ENCODE assay signal across 26 cellular contexts in genomic region chr20:24958506-24959385, GRCh38. TPM values are rescaled to one million over a fixed set of nuclear protein-coding genes. Genes with fewer than 3 reads are reported as not detected.
DNase-seq lines count a peak whose midpoint lies in the region; ATAC-seq and TF ChIP-seq lines count a peak whose summit lies in the region.
"Had no signal": no experiment of that assay in that cellular context is flagged by ENCODE, and none has a peak within 500 bp of the region (broad histone marks: within the 10 kb centered on the region; RNA-seq: fewer than 3 reads in every experiment).

No MANE protein-coding gene starts in this region.

- TF ChIP-seq CTCF in CD4-positive, alpha-beta T cell (IDR thresholded peaks at IDR 0.05) = no peak
- no peak for TF ChIP-seq CTCF in H9 (conservative IDR thresholded peaks at IDR 0.05)
- no peak for TF ChIP-seq CTCF in chondrocyte (IDR thresholded peaks at IDR 0.05)
- no peak for TF ChIP-seq CTCF in nephron progenitor cell (IDR thresholded peaks at IDR 0.05)
- no peak for TF ChIP-seq CTCF in uterus (IDR thresholded peaks at IDR 0.05)

- H2BK12ac ChIP-seq in H9 (ENCODE audit: insufficient read length, low read depth, low read length) = no peak overlapping the region

- no peak for ATAC-seq in CD4-positive, alpha-beta T cell (ENCODE audit: poor library complexity)
- ATAC-seq in GM19023 (IDR thresholded peaks at IDR 0.05; ENCODE audit: unreplicated experiment) = no peak
- ATAC-seq: gastroesophageal sphincter, Panc1, WTC11 had no signal

- H4K20me1 ChIP-seq in H9 (ENCODE audit: control insufficient read depth, insufficient read depth, insufficient read length) = no peaks in the 10 kb centered on the region

- H2AK5ac ChIP-seq in H9 (ENCODE audit: insufficient read length, low read length) = no peak overlapping the region

- no peak overlapping the region for H4K91ac ChIP-seq in H9 (ENCODE audit: insufficient read length, low read depth, low read length)

- no peak overlapping the region for H3K9ac ChIP-seq in H9 (ENCODE audit: extremely low read depth, insufficient read length, low read length)

- peaks cover 11% of the 10 kb centered on the region for H3K4me1 Mint-ChIP-seq in CD4-positive, alpha-beta T cell (ENCODE audit: low read depth)
- H3K4me1 Mint-ChIP-seq in H9 = peaks cover 4 to 10% of the 10 kb centered on the region in 2 experiments
- H3K4me1 Mint-ChIP-seq in chondrocyte (ENCODE audit: low read depth) = no peaks in the 10 kb centered on the region
- H3K4me1 Mint-ChIP-seq in nephron progenitor cell = peaks cover 8% of the 10 kb centered on the region

- no peak overlapping the region for H3K23ac ChIP-seq in H9 (ENCODE audit: insufficient read length, low read depth, low read length)

- no peak overlapping the region for H3K56ac ChIP-seq in H9 (ENCODE audit: insufficient read length, low read depth, low read length)

- H2BK5ac ChIP-seq in H9 (ENCODE audit: insufficient read length, low read length) = no peak overlapping the region

- no peak overlapping the region for H3K4me3 Mint-ChIP-seq in CD4-positive, alpha-beta T cell
- H3K4me3 Mint-ChIP-seq in H9 (no peak overlapping the region), chondrocyte (ENCODE audit: unreplicated experiment) (no peak overlapping the region), nephron progenitor cell (no peak overlapping the region)
- H3K4me3 Mint-ChIP-seq: nephron; T-helper 1 cell treated with Interleukin-12 subunit alpha and Interleukin-12 subunit beta and Interleukin-4 antibody, amounts not matched to agents 30 μg/mL and 1 μg/mL, for 36 hours; WTC11 had no signal

- peak in 1 of 10 experiments; percentile 23 for DNase-seq in CD4-positive, alpha-beta T cell
- peak; percentile 8 for DNase-seq in H9
- peak; percentile 67 for DNase-seq in chondrocyte (ENCODE audit: low spot score)
- no peak for DNase-seq in nephron progenitor cell
- no peak for DNase-seq in uterus
- DNase-seq in midbrain (lab: John Stamatoyannopoulos, UW) = no peak
- no peak for DNase-seq in GOT3 (lab: John Stamatoyannopoulos, UW)
- DNase-seq: Kasumi-1; kidney glomerular epithelial cell; mesenchymal stem cell; NCI-H1105; NCI-H2029 treated with DMSO at 0.1 percent for 48 hours; NCI-H345; stimulated activated naive CD4-positive, alpha-beta T cell treated with Interleukin-2 at 50 U/mL for 16 hours; thyroid gland had no signal

- H3T11ph ChIP-seq in H9 (ENCODE audit: low read length) = no peak overlapping the region

- no peaks in the 10 kb centered on the region for H3K79me2 ChIP-seq in H9 (ENCODE audit: insufficient read depth, low read length)

- no peaks in the 10 kb centered on the region for H3K9me3 ChIP-seq in CD4-positive, alpha-beta T cell (ENCODE audit: control insufficient read depth, low read length)
- H3K9me3 ChIP-seq in H9 (ENCODE audit: control insufficient read depth, low read depth, low read length) = no peaks in the 10 kb centered on the region
- H3K9me3 ChIP-seq in uterus = no peaks in the 10 kb centered on the region
- H3K9me3 ChIP-seq: adrenal gland, gastroesophageal sphincter, SJSA1, thyroid gland had no signal

- CTCF ChIA-PET in CD4-positive, alpha-beta T cell (lab: Charles Lee) = no interaction called here

- no peaks in the 10 kb centered on the region for H3K27me3 Mint-ChIP-seq in CD4-positive, alpha-beta T cell
- H3K27me3 Mint-ChIP-seq in H9 (ENCODE audit: low read depth) = no peaks in the 10 kb centered on the region
- H3K27me3 Mint-ChIP-seq in chondrocyte (ENCODE audit: low read depth) = no peaks in the 10 kb centered on the region
- no peaks in the 10 kb centered on the region for H3K27me3 Mint-ChIP-seq in nephron progenitor cell (ENCODE audit: low read depth, poor library complexity)
- H3K27me3 Mint-ChIP-seq: progenitor cell of endocrine pancreas had no signal

- peaks cover 57% of the 10 kb centered on the region for H3K36me3 Mint-ChIP-seq in CD4-positive, alpha-beta T cell (ENCODE audit: low read depth)
- H3K36me3 Mint-ChIP-seq in H9 (ENCODE audit: insufficient read depth in 1 of 3, low read depth in 3 of 3) = peaks cover 15 to 29% (median 16%) of the 10 kb centered on the region in 3 experiments; a peak in 6 of 7 replicates
- H3K36me3 Mint-ChIP-seq in chondrocyte (ENCODE audit: low read depth) = peaks cover 18% of the 10 kb centered on the region
- H3K36me3 Mint-ChIP-seq in nephron progenitor cell (ENCODE audit: low read depth) = peaks cover 21% of the 10 kb centered on the region

- no peak overlapping the region for H4K8ac ChIP-seq in H9 (replicated peaks; ENCODE audit: insufficient read length, low read depth, low read length)

- no peak overlapping the region for H3K4ac ChIP-seq in H9 (ENCODE audit: low read depth, low read length)

- no CpG with 5 or more reads among the region's 20 CpGs for WGBS in H9 (ENCODE audit: extremely low coverage, insufficient read length, low lambda C conversion rate)

- H3K79me1 ChIP-seq in H9 (ENCODE audit: insufficient read depth, low read depth, low read length, poor library complexity, severe bottlenecking) = no peaks in the 10 kb centered on the region

- no peak overlapping the region for H2AFZ ChIP-seq in H9 (ENCODE audit: low read length)

- no peak overlapping the region for H3K4me3 ChIP-seq in uterus
- H3K4me3 ChIP-seq: adrenal gland, gastroesophageal sphincter, SJSA1, thyroid gland had no signal

- H3K18ac ChIP-seq in H9 (ENCODE audit: insufficient read length, low read depth, low read length) = no peak overlapping the region

- no peak overlapping the region for H2BK120ac ChIP-seq in H9 (ENCODE audit: low read depth, low read length, poor library complexity, severe bottlenecking)

- no peak overlapping the region for H2BK15ac ChIP-seq in H9 (ENCODE audit: low read depth, low read length)

- no peak overlapping the region for H2BK20ac ChIP-seq in H9 (ENCODE audit: low read depth, low read length, poor library complexity, severe bottlenecking)

- H3K27ac ChIP-seq in CD4-positive, alpha-beta T cell (ENCODE audit: low read depth, low read length) = peak overlapping the region; percentile 29
- H3K27ac ChIP-seq in H9 (ENCODE audit: insufficient read length, low read depth, low read length) (no peak overlapping the region), uterus (no peak overlapping the region)
- H3K27ac ChIP-seq: adrenal gland, gastroesophageal sphincter, SJSA1, thyroid gland had no signal

- no peaks in the 10 kb centered on the region for H3K27me3 ChIP-seq in CD4-positive, alpha-beta T cell (ENCODE audit: control insufficient read depth, insufficient read depth, low read length)
- H3K27me3 ChIP-seq in H9 (ENCODE audit: insufficient read depth, low read length) (no peaks in the 10 kb centered on the region), uterus (no peaks in the 10 kb centered on the region)
- H3K27me3 ChIP-seq: adrenal gland, gastroesophageal sphincter, SJSA1, thyroid gland had no signal

- intact Hi-C loops in CD4-positive, alpha-beta T cell (cut with DNase I, micrococcal nuclease) = no loop called here
- intact Hi-C loops in uterus (cut with DNase I; ENCODE audit: low total_unique reads) = no loop called here

- POLR2A ChIA-PET in CD4-positive, alpha-beta T cell (lab: Charles Lee) = no interaction called here

- no peak overlapping the region for H4K5ac ChIP-seq in H9 (ENCODE audit: insufficient read length, low read depth, low read length)

- no peak overlapping the region for H3K27ac Mint-ChIP-seq in CD4-positive, alpha-beta T cell
- H3K27ac Mint-ChIP-seq in H9 (0 out of 7 replicates have a peak overlapping the region, but pooled peaks of 1 of the 3 experiments have one; percentile 22), chondrocyte (ENCODE audit: unreplicated experiment) (no peak overlapping the region), nephron progenitor cell (peak overlapping the region; percentile 57)
- H3K27ac Mint-ChIP-seq: nephron; progenitor cell of endocrine pancreas; T-helper 1 cell treated with Interleukin-12 subunit alpha and Interleukin-12 subunit beta and Interleukin-4 antibody, amounts not matched to agents 30 μg/mL and 1 μg/mL, for 36 hours; WTC11 had no signal

- H3K36me3 ChIP-seq in uterus = no peaks in the 10 kb centered on the region

- H3K9me3 Mint-ChIP-seq in CD4-positive, alpha-beta T cell = no peaks in the 10 kb centered on the region
- no peaks in the 10 kb centered on the region; a peak in 1 of 5 replicates for H3K9me3 Mint-ChIP-seq in H9
- H3K9me3 Mint-ChIP-seq in chondrocyte (ENCODE audit: low read depth) = no peaks in the 10 kb centered on the region
- H3K9me3 Mint-ChIP-seq in nephron progenitor cell = no peaks in the 10 kb centered on the region
- H3K9me3 Mint-ChIP-seq: nephron; T-helper 1 cell treated with Interleukin-12 subunit alpha and Interleukin-12 subunit beta and Interleukin-4 antibody, amounts not matched to agents 30 μg/mL and 1 μg/mL, for 36 hours; WTC11 had no signal

- no peak overlapping the region for H3K14ac ChIP-seq in H9 (ENCODE audit: insufficient read depth, low read length)

- H3K4me1 ChIP-seq in H9 (ENCODE audit: insufficient read depth, low read length) = no peaks in the 10 kb centered on the region
- H3K4me1 ChIP-seq in uterus = no peaks in the 10 kb centered on the region
- H3K4me1 ChIP-seq: adrenal gland, gastroesophageal sphincter, SJSA1 had no signal

- H3K4me2 ChIP-seq in H9 (ENCODE audit: insufficient read depth, insufficient read length, low read length) = no peak overlapping the region

- no peaks in the 10 kb centered on the region for H3K23me2 ChIP-seq in H9 (ENCODE audit: insufficient read length, low read depth, low read length, poor library complexity, severe bottlenecking)

- no peak for TF ChIP-seq POLR2A in uterus (IDR thresholded peaks at IDR 0.05)

RNA-seq across cellular contexts. Expression of gene CST7, which starts 9.7 kb away (rescaled TPM):
- total RNA-seq in CD4-positive, alpha-beta T cell = 1 to 10 TPM; 3.2 to 4.4 TPM
- total RNA-seq in H9 (2021) = not detected in 2 replicates
- total RNA-seq in chondrocyte = not detected in 3 replicates
- total RNA-seq in uterus = 1 to 10 TPM in 2 of 4 donors, under 1 TPM in 1, not detected in 1; 0.97 to 1.8 (median 1.2) TPM
- total RNA-seq: bronchial epithelial cell, Daoy, progenitor cell of endocrine pancreas, SJSA1, WTC11 had no signal

RNA-seq across cellular contexts. Expression of gene APMAP, which starts 33.8 kb away (rescaled TPM):
- 10 to 100 TPM in 1 of 2 experiments, 1 to 10 TPM in 1; 9.5 to 11.3 TPM for total RNA-seq in CD4-positive, alpha-beta T cell
- total RNA-seq in H9 (2021) (67.8 and 69.1 TPM in 2 replicates), chondrocyte (77.7 to 82.2 TPM (median 79.9 TPM) in 3 replicates), uterus (10 to 100 TPM; 18.8 to 78.7 (median 57.7) TPM)

Comparison
In these comparisons a context has a peak if more than half of its experiments do, and no peak if none do; other contexts are left out.
1. DNase-seq: peak in H9 (single experiment) and chondrocyte (single experiment); none in nephron progenitor cell (single experiment), uterus (0 of 2), midbrain (single experiment) and GOT3 (single experiment).